9 cellular contexts compared by ENCODE assay signal in genomic region chr12:39165338-39165737, GRCh38.
"Had no signal": no experiment of that assay in that cellular context is flagged by ENCODE, and none has a peak within 500 bp of the region (broad histone marks: within the 10 kb centered on the region; RNA-seq: fewer than 3 reads in every experiment).

No MANE protein-coding gene starts in this region.

- H3K27ac ChIP-seq: HL-60 had no signal

- ATAC-seq: GM23338, K562 had no signal

- H3K27ac Mint-ChIP-seq: GM23338 had no signal

- H3K4me1 Mint-ChIP-seq: GM23338, H9 had no signal

- H3K4me3 ChIP-seq: GM23338, K562 had no signal

- FAIRE-seq: H1, H54, HTR-8/SVneo, K562 had no signal

- H3K9me3 Mint-ChIP-seq: GM23338, H9 had no signal

- DNase-seq: H9, HCEC 1CT, IMR-90 had no signal

- H3K4me3 Mint-ChIP-seq: GM23338, H9 had no signal
